In the genomic region with DNA sequence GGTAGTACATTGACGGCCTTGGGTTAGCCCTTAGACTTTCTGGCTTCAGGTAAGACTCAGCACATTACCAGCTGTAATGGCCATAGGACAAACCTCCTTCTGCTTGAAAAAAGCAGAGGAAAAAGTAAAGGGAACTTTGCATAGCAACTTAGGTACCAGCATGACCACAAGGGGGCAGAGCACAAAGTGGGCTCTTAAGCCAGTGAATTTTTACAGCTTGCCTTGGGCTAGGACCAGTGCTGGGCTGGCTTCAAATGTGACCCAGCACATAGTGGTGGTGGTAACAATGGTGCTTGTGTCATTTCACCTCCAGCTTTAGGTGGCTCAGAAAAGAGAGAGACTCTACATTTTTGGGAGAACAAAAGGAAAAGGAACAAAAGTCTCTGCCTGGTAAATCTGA, we compare ENCODE assay signal across 10 cellular contexts.
DNase-seq lines count a peak whose midpoint lies in the region; ATAC-seq and TF ChIP-seq lines count a peak whose summit lies in the region.
"Had no signal": no experiment of that assay in that cellular context is flagged by ENCODE, and none has a peak within 500 bp of the region (broad histone marks: within the 10 kb centered on the region; RNA-seq: fewer than 3 reads in every experiment).

No MANE protein-coding gene starts in this region.

- H3K9me3 Mint-ChIP-seq in activated naive CD4-positive, alpha-beta T cell treated with anti-CD3 and anti-CD28 coated beads for 36 hours: peaks cover 2% of the 10 kb centered on the region

- H3K27me3 Mint-ChIP-seq in activated naive CD4-positive, alpha-beta T cell treated with anti-CD3 and anti-CD28 coated beads for 36 hours (ENCODE audit: low read depth): no peaks in the 10 kb centered on the region
- H3K27me3 Mint-ChIP-seq in T-helper 17 cell: no peaks in the 10 kb centered on the region

- H3K9me3 ChIP-seq in T-helper 17 cell (ENCODE audit: control insufficient read depth, low read length, poor library complexity, severe bottlenecking): no peaks in the 10 kb centered on the region
- H3K9me3 ChIP-seq: transverse colon had no signal

- no peak overlapping the region for H3K27ac Mint-ChIP-seq in activated naive CD4-positive, alpha-beta T cell treated with anti-CD3 and anti-CD28 coated beads for 36 hours
- H3K27ac Mint-ChIP-seq in T-helper 17 cell: no peak overlapping the region

- CTCF ChIA-PET in HEK293T (lab: Yijun Ruan, JAX): no interaction called here
- CTCF ChIA-PET in activated naive CD4-positive, alpha-beta T cell treated with anti-CD3 and anti-CD28 coated beads for 36 hours (lab: Charles Lee): no interaction called here

- no peak overlapping the region for H3K27ac ChIP-seq in VCaP
- H3K27ac ChIP-seq: transverse colon had no signal

- no peak overlapping the region for H3K4me3 Mint-ChIP-seq in activated naive CD4-positive, alpha-beta T cell treated with anti-CD3 and anti-CD28 coated beads for 36 hours
- no peak overlapping the region for H3K4me3 Mint-ChIP-seq in T-helper 17 cell

- POLR2A ChIA-PET in HEK293T (lab: Yijun Ruan, JAX): no interaction called here

- DNase-seq in DMS53 (lab: John Stamatoyannopoulos, UW): peak; percentile 64
- peak; percentile 7 for DNase-seq in HEK293T (ENCODE audit: extremely low spot score)
- DNase-seq in kidney tubule cell (ENCODE audit: low spot score): peak; percentile 23
- no peak for DNase-seq in cerebellum (ENCODE audit: low spot score)
- no peak for DNase-seq in NCI-H1092 (lab: John Stamatoyannopoulos, UW)
- DNase-seq in activated naive CD4-positive, alpha-beta T cell treated with anti-CD3 and anti-CD28 coated beads for 36 hours: no peak
- DNase-seq in T-helper 17 cell: no peak
- DNase-seq: activated T-cell treated with anti-CD3 and anti-CD28 coated beads for 4 hours, transverse colon had no signal

- ATAC-seq in T-helper 17 cell: no peak

- H3K36me3 Mint-ChIP-seq in activated naive CD4-positive, alpha-beta T cell treated with anti-CD3 and anti-CD28 coated beads for 36 hours (ENCODE audit: low read depth): no peaks in the 10 kb centered on the region
- H3K36me3 Mint-ChIP-seq in T-helper 17 cell (ENCODE audit: low read depth): no peaks in the 10 kb centered on the region

- H3K4me1 Mint-ChIP-seq in activated naive CD4-positive, alpha-beta T cell treated with anti-CD3 and anti-CD28 coated beads for 36 hours (ENCODE audit: low read depth): no peaks in the 10 kb centered on the region
- H3K4me1 Mint-ChIP-seq in T-helper 17 cell: no peaks in the 10 kb centered on the region

- intact Hi-C loops in activated naive CD4-positive, alpha-beta T cell treated with anti-CD3 and anti-CD28 coated beads for 36 hours (cut with micrococcal nuclease): no loop called here

- peak; percentile 49 for TF ChIP-seq CTCF in VCaP (conservative IDR thresholded peaks at IDR 0.05)

TF ChIP-seq in HEK293T, 16 proteins besides CTCF, POLR2A, EP300 and RAD21:
- TF ChIP-seq TARDBP (IDR thresholded peaks at IDR 0.05): no peak
- TF ChIP-seq ZNF384 (IDR thresholded peaks at IDR 0.05): no peak
- TF ChIP-seq FOXA1 (IDR thresholded peaks at IDR 0.05): no peak
- TF ChIP-seq SP1 (IDR thresholded peaks at IDR 0.05): no peak
- no peak for TF ChIP-seq HDGF (IDR thresholded peaks at IDR 0.05; ENCODE audit: borderline replicate concordance)
- no peak for TF ChIP-seq LEF1 (IDR thresholded peaks at IDR 0.05; ENCODE audit: borderline replicate concordance)
- TF ChIP-seq CTBP1 (IDR thresholded peaks at IDR 0.05; ENCODE audit: borderline replicate concordance): no peak
- TF ChIP-seq L3MBTL2 (conservative IDR thresholded peaks at IDR 0.05): no peak
- no peak for TF ChIP-seq ELF4 (IDR thresholded peaks at IDR 0.05)
TF ChIP-seq in HEK293T: peak in this region for 0.

Comparison
In these comparisons a context has a peak if more than half of its experiments do, and no peak if none do; other contexts are left out.
1. DNase-seq: peak in DMS53 (single experiment), HEK293T (single experiment) and kidney tubule cell (single experiment); none in cerebellum (single experiment), NCI-H1092 (single experiment), activated naive CD4-positive, alpha-beta T cell treated with anti-CD3 and anti-CD28 coated beads for 36 hours (single experiment) and T-helper 17 cell (0 of 3).